8 cellular contexts compared by ENCODE assay signal in the genomic region with DNA sequence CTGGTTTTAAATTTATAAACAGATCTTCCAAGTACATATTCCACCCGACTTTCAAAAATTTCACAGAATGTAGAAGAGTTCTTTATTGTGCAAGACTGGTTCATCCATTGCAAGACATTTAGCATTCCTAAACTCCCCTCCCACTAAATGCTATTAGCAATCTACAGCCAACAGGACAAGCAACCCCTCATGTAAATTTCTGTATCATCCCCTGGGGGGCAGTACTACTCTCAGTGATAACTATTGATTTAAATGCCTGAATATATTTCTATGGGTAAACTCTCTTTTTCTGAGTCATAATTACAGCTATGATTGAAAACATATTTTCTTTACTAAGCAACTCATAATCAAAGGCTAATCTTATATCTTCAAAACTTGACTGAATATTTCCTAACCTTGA. TPM values are rescaled to one million over a fixed set of nuclear protein-coding genes. Genes with fewer than 3 reads are reported as not detected.
A peak's percentile ranks its signal among the peaks of the same experiment; 100 is the strongest.
DNase-seq lines count a peak whose midpoint lies in the region; ATAC-seq, FAIRE-seq and TF ChIP-seq lines count a peak whose summit lies in the region.

No MANE protein-coding gene starts in this region.

- H3K27me3 ChIP-seq in H1 (replicated peaks in 1 of 4; ENCODE audit: control insufficient read depth in 3 of 4, extremely low read depth in 1 of 4, insufficient read depth in 3 of 4, low read length in 3 of 4), result no peaks in the 10 kb centered on the region
- no peaks in the 10 kb centered on the region for H3K27me3 ChIP-seq in smooth muscle cell (ENCODE audit: low read depth)

- no peak overlapping the region for H3K4ac ChIP-seq in H1 (replicated peaks; ENCODE audit: insufficient read length, low read depth, low read length)

- no peaks in the 10 kb centered on the region for H4K20me1 ChIP-seq in H1 (replicated peaks in 1 of 2; ENCODE audit: control insufficient read depth in 1 of 2, insufficient read depth in 2 of 2, low read length in 2 of 2)
- no peaks in the 10 kb centered on the region for H4K20me1 ChIP-seq in smooth muscle cell (ENCODE audit: low read depth)

- POLR2A ChIA-PET in H1 (lab: Charles Lee; ENCODE audit: partially characterized antibody), result no interaction called here

- no peak overlapping the region for H3K27ac Mint-ChIP-seq in stimulated activated naive B cell treated with anti-CD40 and anti-IgM and Interleukin-4, amounts not matched to agents 10 μg/mL and 1 μg/mL and 100 μg/mL, for 72 hours
- no peak overlapping the region for H3K27ac Mint-ChIP-seq in T-helper 2 cell treated with Interferon-gamma antibody and Interleukin-4, amounts not matched to agents 5 μg/mL and 100 μg/mL, for 36 hours

- H2BK20ac ChIP-seq in H1 (ENCODE audit: low read length), result no peak overlapping the region

- no peak for ATAC-seq in stimulated activated naive B cell treated with anti-CD40 and anti-IgM and Interleukin-4, amounts not matched to agents 10 μg/mL and 1 μg/mL and 100 μg/mL, for 72 hours (replicated peaks)

- H3F3A ChIP-seq in smooth muscle cell (ENCODE audit: low read depth), result no peaks in the 10 kb centered on the region

- peaks cover 12 to 36% of the 10 kb centered on the region in 2 donors for H3K4me1 Mint-ChIP-seq in stimulated activated naive B cell treated with anti-CD40 and anti-IgM and Interleukin-4, amounts not matched to agents 10 μg/mL and 1 μg/mL and 100 μg/mL, for 72 hours
- H3K4me1 Mint-ChIP-seq in T-helper 2 cell treated with Interferon-gamma antibody and Interleukin-4, amounts not matched to agents 5 μg/mL and 100 μg/mL, for 36 hours (ENCODE audit: low read depth), result peaks cover 8% of the 10 kb centered on the region

- H4K91ac ChIP-seq in H1 (replicated peaks; ENCODE audit: insufficient read length, low read length), result no peak overlapping the region

- H3K9me3 ChIP-seq in H1 (ENCODE audit: insufficient read depth in 2 of 2, low read depth in 1 of 2, low read length in 1 of 2), result no peaks in the 10 kb centered on the region
- no peaks in the 10 kb centered on the region for H3K9me3 ChIP-seq in smooth muscle cell (replicated peaks; ENCODE audit: low read depth)

- no peak overlapping the region for H4K8ac ChIP-seq in H1 (ENCODE audit: extremely low read depth, insufficient read depth, low read length)

- no peaks in the 10 kb centered on the region for H3K36me3 ChIP-seq in H1 (ENCODE audit: control insufficient read depth in 2 of 4, insufficient read depth in 4 of 4, low read length in 3 of 4)
- no peaks in the 10 kb centered on the region for H3K36me3 ChIP-seq in smooth muscle cell (ENCODE audit: low read depth)

- H3K9ac ChIP-seq in H1 (replicated peaks in 1 of 4; ENCODE audit: extremely low read depth in 1 of 4, low read depth in 3 of 4, low read length in 3 of 4) (no peak overlapping the region), smooth muscle cell (ENCODE audit: low read depth) (no peak overlapping the region)

- CTCF ChIA-PET in H1 (lab: Charles Lee; ENCODE audit: partially characterized antibody), result interaction anchor here (0.6 to 2.1 kb wide), 13 partner anchors 9 to 403 kb away, joined by 3 to 22 read pairs (median 4); a partner anchor contains a TSS

- no peak overlapping the region for H2AK5ac ChIP-seq in H1 (ENCODE audit: low read depth, low read length)

- H2BK12ac ChIP-seq in H1 (ENCODE audit: low read depth, low read length), result no peak overlapping the region

- no peak overlapping the region for H3K18ac ChIP-seq in H1 (ENCODE audit: extremely low read depth, low read length)

- peak; percentile 48 to 66 for TF ChIP-seq RAD21 in H1 (IDR thresholded peaks at IDR 0.05 in 1 of 2, conservative IDR thresholded peaks at IDR 0.05 in 1 of 2; ENCODE audit: low read depth in 2 of 2, low read length in 2 of 2)

- no peaks in the 10 kb centered on the region for H3K9me3 Mint-ChIP-seq in stimulated activated naive B cell treated with anti-CD40 and anti-IgM and Interleukin-4, amounts not matched to agents 10 μg/mL and 1 μg/mL and 100 μg/mL, for 72 hours
- H3K9me3 Mint-ChIP-seq in T-helper 2 cell treated with Interferon-gamma antibody and Interleukin-4, amounts not matched to agents 5 μg/mL and 100 μg/mL, for 36 hours, result no peaks in the 10 kb centered on the region

- WGBS in H1 (ENCODE audit: extremely low coverage in 1 of 2, insufficient coverage in 1 of 2, insufficient read length in 1 of 2, insufficient replicate concordance in 2 of 2, low coverage in 1 of 2, low lambda C conversion rate in 2 of 2, missing lambda C conversion rate in 1 of 2), 2 experiments, result 20% methylated on average over 1 of the region's 1 CpG; no CpG with 5 or more reads in 1 of the 2 experiments
- 21% methylated on average over 1 of the region's 1 CpG for WGBS in smooth muscle cell (ENCODE audit: low lambda C conversion rate)

- H3K36me3 Mint-ChIP-seq in stimulated activated naive B cell treated with anti-CD40 and anti-IgM and Interleukin-4, amounts not matched to agents 10 μg/mL and 1 μg/mL and 100 μg/mL, for 72 hours, result peaks cover 36 to 41% of the 10 kb centered on the region in 2 donors
- peaks cover 25% of the 10 kb centered on the region for H3K36me3 Mint-ChIP-seq in T-helper 2 cell treated with Interferon-gamma antibody and Interleukin-4, amounts not matched to agents 5 μg/mL and 100 μg/mL, for 36 hours (ENCODE audit: low read depth)

- no peak overlapping the region for H3K56ac ChIP-seq in H1 (replicated peaks; ENCODE audit: insufficient read length, low read depth, low read length)

- H3K4me2 ChIP-seq in H1 (ENCODE audit: insufficient read depth in 1 of 2, low read depth in 2 of 2, low read length in 2 of 2) (no peak overlapping the region), smooth muscle cell (no peak overlapping the region)

- no peak overlapping the region for H2BK120ac ChIP-seq in H1 (replicated peaks; ENCODE audit: low read depth, low read length)

- no peak overlapping the region for H3K23ac ChIP-seq in H1 (ENCODE audit: insufficient read length)

- H3K4me1 ChIP-seq in H1 (replicated peaks in 1 of 4; ENCODE audit: control insufficient read depth in 3 of 4, insufficient read depth in 4 of 4, low read length in 3 of 4), result no peaks in the 10 kb centered on the region
- no peaks in the 10 kb centered on the region for H3K4me1 ChIP-seq in smooth muscle cell (ENCODE audit: low read depth)

- no peak overlapping the region for H4K5ac ChIP-seq in H1 (ENCODE audit: insufficient read length, low read depth, low read length)

- peak; percentile 36 for FAIRE-seq in H1 (lab: Jason Lieb, UNC)

- H3K23me2 ChIP-seq in H1 (ENCODE audit: low read depth, low read length), result no peaks in the 10 kb centered on the region

- no peak for TF ChIP-seq EP300 in H1 (IDR thresholded peaks at IDR 0.05; ENCODE audit: borderline replicate concordance in 1 of 2, low read depth in 2 of 2, low read length in 2 of 2)

- H3K14ac ChIP-seq in H1 (ENCODE audit: insufficient read length), result no peak overlapping the region

- H3K79me1 ChIP-seq in H1 (ENCODE audit: low read depth, low read length), result no peaks in the 10 kb centered on the region

- H3K4me3 ChIP-seq in H1 (ENCODE audit: extremely low read depth in 1 of 4, insufficient read depth in 2 of 4, low read depth in 3 of 4, low read length in 4 of 4) (no peak overlapping the region), smooth muscle cell (no peak overlapping the region)

- no peak overlapping the region for H3K27ac ChIP-seq in H1 (ENCODE audit: low read depth, low read length)
- H3K27ac ChIP-seq in smooth muscle cell (ENCODE audit: low read depth), result no peak overlapping the region

- H3K4me3 Mint-ChIP-seq in stimulated activated naive B cell treated with anti-CD40 and anti-IgM and Interleukin-4, amounts not matched to agents 10 μg/mL and 1 μg/mL and 100 μg/mL, for 72 hours, result no peak overlapping the region
- H3K4me3 Mint-ChIP-seq in T-helper 2 cell treated with Interferon-gamma antibody and Interleukin-4, amounts not matched to agents 5 μg/mL and 100 μg/mL, for 36 hours, result no peak overlapping the region

- H3K79me2 ChIP-seq in H1 (ENCODE audit: control insufficient read depth in 1 of 2, insufficient read depth in 2 of 2, low read length in 2 of 2) (no peaks in the 10 kb centered on the region), smooth muscle cell (ENCODE audit: low read depth) (no peaks in the 10 kb centered on the region)

- TF ChIP-seq CTCF in H1 (IDR thresholded peaks at IDR 0.05; ENCODE audit: control extremely low read depth in 1 of 3, insufficient read depth in 1 of 3, low read depth in 1 of 3, low read length in 3 of 3) (peak in 2 of 3 experiments; percentile 32 to 43; a peak in 2 of 4 replicates), smooth muscle cell (IDR thresholded peaks at IDR 0.05; ENCODE audit: borderline replicate concordance, insufficient read depth, poor library complexity, severe bottlenecking) (peak; percentile 33)

- no peak for TF ChIP-seq POLR2A in H1 (IDR thresholded peaks at IDR 0.05; ENCODE audit: control extremely low read depth in 1 of 2, low read depth in 2 of 2, low read length in 2 of 2)

- DNase-seq in SKM-1 treated with dmso at 0.1 percent for 144 hours (lab: John Stamatoyannopoulos, UW; ENCODE audit: unreplicated experiment) (peak; percentile 25), SKM-1 (lab: John Stamatoyannopoulos, UW; ENCODE audit: unreplicated experiment) (no peak), NCI-H146 (lab: John Stamatoyannopoulos, UW) (peak; percentile 11), H1 (ENCODE audit: low read depth in 1 of 2, low spot score in 2 of 2) (no peak), smooth muscle cell (lab: John Stamatoyannopoulos, UW; ENCODE audit: unreplicated experiment) (no peak), C1 segment of cervical spinal cord (lab: John Stamatoyannopoulos, UW) (no peak)
- no peak for DNase-seq in stimulated activated naive B cell treated with anti-CD40 and anti-IgM and Interleukin-4, amounts not matched to agents 10 μg/mL and 1 μg/mL and 100 μg/mL, for 72 hours
- no peak for DNase-seq in T-helper 2 cell treated with Interferon-gamma antibody and Interleukin-4, amounts not matched to agents 5 μg/mL and 100 μg/mL, for 36 hours (ENCODE audit: low spot score)

- no peak overlapping the region for H2AFZ ChIP-seq in H1 (ENCODE audit: low read length)
- no peak overlapping the region for H2AFZ ChIP-seq in smooth muscle cell (ENCODE audit: low read depth)

- H3K27me3 Mint-ChIP-seq in stimulated activated naive B cell treated with anti-CD40 and anti-IgM and Interleukin-4, amounts not matched to agents 10 μg/mL and 1 μg/mL and 100 μg/mL, for 72 hours, result no peaks in the 10 kb centered on the region
- H3K27me3 Mint-ChIP-seq in T-helper 2 cell treated with Interferon-gamma antibody and Interleukin-4, amounts not matched to agents 5 μg/mL and 100 μg/mL, for 36 hours (ENCODE audit: low read depth), result no peaks in the 10 kb centered on the region

- H2BK5ac ChIP-seq in H1 (ENCODE audit: low read depth, low read length), result no peak overlapping the region

- H2BK15ac ChIP-seq in H1 (ENCODE audit: low read length), result no peak overlapping the region

RNA-seq across cellular contexts. Expression of a gene that starts 10.7 kb away (rescaled TPM):
- 1.8 and 2.0 TPM in 2 replicates for total RNA-seq in H1 (2021; fragmentation: NEBNext Ultra II Directional; extraction: Animal tissue kit (Norgen Biotek cat#: 25700))
- 2.1 and 3.6 TPM in 2 replicates for polyA plus RNA-seq in H1 (2011; rRNA removed)
- 2.5 TPM for polyA plus RNA-seq in H1 (2011; cell fraction: cytosol; rRNA removed)
- polyA plus RNA-seq in H1 (2011; cell fraction: nucleus; rRNA removed), result 3.4 TPM
- polyA plus RNA-seq in H1 (2012, experiment 1 of 2), result 3.2 to 4.3 TPM (median 3.9 TPM) in 4 replicates
- 0.17 TPM for polyA plus RNA-seq in H1 (2012, experiment 2 of 2)
- 1.3 TPM for polyA plus RNA-seq in H1 (2013, experiment 1 of 2)
- polyA plus RNA-seq in H1 (2013, experiment 2 of 2), result 1.1 TPM
- 10.1 and 20.3 TPM in 2 replicates for polyA minus RNA-seq in H1 (2011; rRNA and poly(A)+ RNA removed)
- polyA minus RNA-seq in H1 (2011; cell fraction: cytosol; rRNA and poly(A)+ RNA removed), result 2.6 TPM
- 8.4 TPM for polyA minus RNA-seq in H1 (2011; cell fraction: nucleus; rRNA and poly(A)+ RNA removed)
- 0.36 and 1.5 TPM in 2 replicates for total RNA-seq in smooth muscle cell
- polyA plus RNA-seq in smooth muscle cell, result 0.07 and 0.35 TPM in 2 replicates

RNA-seq across cellular contexts. Expression of a gene that starts 48.5 kb away (rescaled TPM):
- total RNA-seq in H1 (2021; fragmentation: NEBNext Ultra II Directional; extraction: Animal tissue kit (Norgen Biotek cat#: 25700)), result 6.0 and 6.6 TPM in 2 replicates
- 2.0 and 3.6 TPM in 2 replicates for polyA plus RNA-seq in H1 (2011; rRNA removed)
- polyA plus RNA-seq in H1 (2011; cell fraction: cytosol; rRNA removed), result 5.3 TPM
- 2.5 TPM for polyA plus RNA-seq in H1 (2011; cell fraction: nucleus; rRNA removed)
- polyA plus RNA-seq in H1 (2012, experiment 1 of 2), result 5.9 to 7.5 TPM (median 6.1 TPM) in 4 replicates
- 1.1 TPM for polyA plus RNA-seq in H1 (2012, experiment 2 of 2)
- polyA plus RNA-seq in H1 (2013, experiment 1 of 2), result 5.6 TPM
- 6.3 TPM for polyA plus RNA-seq in H1 (2013, experiment 2 of 2)
- polyA minus RNA-seq in H1 (2011; rRNA and poly(A)+ RNA removed), result 3.8 and 7.9 TPM in 2 replicates
- 2.0 TPM for polyA minus RNA-seq in H1 (2011; cell fraction: cytosol; rRNA and poly(A)+ RNA removed)
- 8.0 TPM for polyA minus RNA-seq in H1 (2011; cell fraction: nucleus; rRNA and poly(A)+ RNA removed)
- total RNA-seq in smooth muscle cell, result 4.1 and 7.3 TPM in 2 replicates
- 5.1 and 6.5 TPM in 2 replicates for polyA plus RNA-seq in smooth muscle cell

RNA-seq across cellular contexts. Expression of a gene that starts 48.6 kb away (rescaled TPM):
- 28.9 and 31.2 TPM in 2 replicates for total RNA-seq in H1 (2021; fragmentation: NEBNext Ultra II Directional; extraction: Animal tissue kit (Norgen Biotek cat#: 25700))
- polyA plus RNA-seq in H1 (2011; rRNA removed) (10.7 and 21.7 TPM in 2 replicates), smooth muscle cell (14.2 and 20.1 TPM in 2 replicates)
- polyA plus RNA-seq in H1 (2011; cell fraction: cytosol; rRNA removed), result 20.1 TPM
- polyA plus RNA-seq in H1 (2011; cell fraction: nucleus; rRNA removed), result 12.7 TPM
- polyA plus RNA-seq in H1 (2012, experiment 1 of 2), result 28.4 to 37.8 TPM (median 29.7 TPM) in 4 replicates
- polyA plus RNA-seq in H1 (2012, experiment 2 of 2), result 3.0 TPM
- polyA plus RNA-seq in H1 (2013, experiment 1 of 2), result 19.8 TPM
- polyA plus RNA-seq in H1 (2013, experiment 2 of 2), result 21.0 TPM
- polyA minus RNA-seq in H1 (2011; rRNA and poly(A)+ RNA removed), result 27.8 and 33.8 TPM in 2 replicates
- 12.2 TPM for polyA minus RNA-seq in H1 (2011; cell fraction: cytosol; rRNA and poly(A)+ RNA removed)
- 53.7 TPM for polyA minus RNA-seq in H1 (2011; cell fraction: nucleus; rRNA and poly(A)+ RNA removed)
- total RNA-seq in smooth muscle cell, result 19.2 and 22.3 TPM in 2 replicates

Comparison
In these comparisons a context has a peak if more than half of its experiments do, and no peak if none do; other contexts are left out.
1. DNase-seq: peak in SKM-1 treated with dmso at 0.1 percent for 144 hours (single experiment) and NCI-H146 (single experiment); none in SKM-1 (single experiment), H1 (0 of 2), smooth muscle cell (single experiment), stimulated activated naive B cell treated with anti-CD40 and anti-IgM and Interleukin-4, amounts not matched to agents 10 μg/mL and 1 μg/mL and 100 μg/mL, for 72 hours (single experiment), T-helper 2 cell treated with Interferon-gamma antibody and Interleukin-4, amounts not matched to agents 5 μg/mL and 100 μg/mL, for 36 hours (single experiment) and C1 segment of cervical spinal cord (0 of 14).